27 cellular contexts compared by ENCODE assay signal in genomic region chr13:106299616-106300015, GRCh38.
"Had no signal": no experiment of that assay in that cellular context is flagged by ENCODE, and none has a peak within 500 bp of the region (broad histone marks: within the 10 kb centered on the region; RNA-seq: fewer than 3 reads in every experiment).

No MANE protein-coding gene starts in this region.

- H3K4me3 ChIP-seq: body of pancreas, cardiac muscle cell, heart right ventricle, left lung, lower lobe of right lung, neural progenitor cell, right atrium auricular region, tibial nerve had no signal

- DNase-seq: activated CD4-positive, alpha-beta memory T cell treated with anti-CD3 and anti-CD28 coated beads for 36 hours; activated CD4-positive, alpha-beta T cell treated with anti-CD3 and anti-CD28 coated beads, Interleukin-2, amount 10 ng/mL, durations not matched to agents 24 days and 14 days; activated CD4-positive, CD25-positive, alpha-beta regulatory T cell treated with anti-CD3 and anti-CD28 coated beads, Interleukin-2, amount 50 U/mL, for 72 hours; activated CD8-positive, alpha-beta memory T cell treated with anti-CD3 and anti-CD28 coated beads, Interleukin-2, amount 50 U/mL, for 4 hours; activated effector memory CD4-positive, alpha-beta T cell treated with anti-CD3 and anti-CD28 coated beads, Interleukin-2, amount 50 U/mL, for 16 hours; activated naive CD4-positive, alpha-beta T cell treated with anti-CD3 and anti-CD28 coated beads, Interleukin-2, amount 50 U/mL, for 16 hours; activated T-cell treated with anti-CD3 and anti-CD28 coated beads, Interleukin-2, amount 50 U/mL, for 1 hour; anterior cingulate cortex; body of pancreas; cortex of kidney; effector memory CD8-positive, alpha-beta T cell; erythroblast; foreskin melanocyte; heart right ventricle; left lung; lower lobe of right lung; mesenchymal stem cell; natural killer cell; occipital lobe; stimulated activated CD4-positive, alpha-beta T cell treated with anti-CD3 and anti-CD28 coated beads, Interleukin-15, amount 100 ng/mL, for 24 hours; stimulated activated CD4-positive, alpha-beta T cell treated with anti-CD3 and anti-CD28 coated beads, Interleukin-2, amount 100 ng/mL, for 24 hours; stimulated activated naive CD4-positive, alpha-beta T cell; T-cell had no signal
